ENCODE assay signal across 1 cellular context in the genomic region with DNA sequence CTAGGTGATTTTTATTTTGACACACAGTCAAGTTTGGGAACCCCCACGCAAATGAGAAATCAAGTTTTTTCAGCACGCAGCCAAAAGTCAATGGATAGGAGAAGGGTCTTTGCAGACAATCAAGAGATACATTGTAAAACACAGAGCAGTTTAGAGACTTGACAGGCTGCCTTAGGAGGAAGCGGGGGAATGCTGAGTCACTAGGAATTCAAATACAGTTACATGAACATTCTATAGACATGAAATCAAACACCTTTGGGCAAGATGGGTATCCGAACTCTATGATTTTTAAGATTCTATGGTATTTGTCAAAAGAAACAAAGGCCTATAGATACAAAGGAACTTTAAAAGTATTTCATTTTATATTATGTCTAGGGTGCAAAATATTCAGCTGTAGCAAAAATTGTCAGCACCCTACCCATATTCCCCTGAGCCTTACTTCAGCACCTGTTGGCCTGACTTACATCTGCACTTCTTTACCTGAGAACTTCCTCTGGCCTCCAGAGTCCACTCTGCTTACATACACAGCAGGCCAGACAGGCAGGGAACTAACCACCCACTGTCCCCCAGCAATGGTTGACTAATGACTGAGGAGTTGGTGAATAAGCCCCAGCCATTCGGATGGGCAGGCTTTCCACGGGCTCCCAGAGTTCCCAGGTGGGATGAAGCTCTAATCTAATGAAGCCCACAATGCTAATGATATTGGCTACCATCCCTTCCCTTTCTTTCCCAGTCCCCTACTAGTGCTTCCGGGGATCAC.
TF ChIP-seq lines count a peak whose summit lies in the region.

No MANE protein-coding gene starts in this region.

TF ChIP-seq in IMR-90, 13 proteins besides CTCF, POLR2A, EP300 and RAD21:
- TF ChIP-seq FOS (IDR thresholded peaks at IDR 0.05; ENCODE audit: low read depth, low read length) = no peak
- no peak for TF ChIP-seq RCOR1 (IDR thresholded peaks at IDR 0.05; ENCODE audit: insufficient replicate concordance, low read length)
- TF ChIP-seq, protein P1, sequence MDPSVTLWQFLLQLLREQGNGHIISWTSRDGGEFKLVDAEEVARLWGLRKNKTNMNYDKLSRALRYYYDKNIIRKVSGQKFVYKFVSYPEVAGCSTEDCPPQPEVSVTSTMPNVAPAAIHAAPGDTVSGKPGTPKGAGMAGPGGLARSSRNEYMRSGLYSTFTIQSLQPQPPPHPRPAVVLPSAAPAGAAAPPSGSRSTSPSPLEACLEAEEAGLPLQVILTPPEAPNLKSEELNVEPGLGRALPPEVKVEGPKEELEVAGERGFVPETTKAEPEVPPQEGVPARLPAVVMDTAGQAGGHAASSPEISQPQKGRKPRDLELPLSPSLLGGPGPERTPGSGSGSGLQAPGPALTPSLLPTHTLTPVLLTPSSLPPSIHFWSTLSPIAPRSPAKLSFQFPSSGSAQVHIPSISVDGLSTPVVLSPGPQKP (IDR thresholded peaks at IDR 0.05; ENCODE audit: borderline replicate concordance, low read depth, low read length) = no peak
- TF ChIP-seq MAFK (IDR thresholded peaks at IDR 0.05; ENCODE audit: low read depth, low read length) = no peak
- no peak for TF ChIP-seq CHD1 (IDR thresholded peaks at IDR 0.05; ENCODE audit: low read depth, low read length)
- TF ChIP-seq MXI1 (IDR thresholded peaks at IDR 0.05; ENCODE audit: borderline replicate concordance, low read depth, low read length) = no peak
- no peak for TF ChIP-seq CEBPB (IDR thresholded peaks at IDR 0.05; ENCODE audit: low read depth, low read length)
- TF ChIP-seq BHLHE40 (IDR thresholded peaks at IDR 0.05; ENCODE audit: low read depth, low read length) = no peak
- no peak for TF ChIP-seq NFE2L2 (IDR thresholded peaks at IDR 0.05; ENCODE audit: low read depth, low read length)
- TF ChIP-seq RFX5 (IDR thresholded peaks at IDR 0.05; ENCODE audit: low read depth, low read length) = no peak
- TF ChIP-seq MAZ (IDR thresholded peaks at IDR 0.05; ENCODE audit: borderline replicate concordance, low read depth, low read length) = no peak
- no peak for TF ChIP-seq SMC3 (IDR thresholded peaks at IDR 0.05; ENCODE audit: low read depth, low read length)
- TF ChIP-seq, protein P2, sequence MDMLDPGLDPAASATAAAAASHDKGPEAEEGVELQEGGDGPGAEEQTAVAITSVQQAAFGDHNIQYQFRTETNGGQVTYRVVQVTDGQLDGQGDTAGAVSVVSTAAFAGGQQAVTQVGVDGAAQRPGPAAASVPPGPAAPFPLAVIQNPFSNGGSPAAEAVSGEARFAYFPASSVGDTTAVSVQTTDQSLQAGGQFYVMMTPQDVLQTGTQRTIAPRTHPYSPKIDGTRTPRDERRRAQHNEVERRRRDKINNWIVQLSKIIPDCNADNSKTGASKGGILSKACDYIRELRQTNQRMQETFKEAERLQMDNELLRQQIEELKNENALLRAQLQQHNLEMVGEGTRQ (IDR thresholded peaks at IDR 0.05; ENCODE audit: low read depth, low read length) = no peak
